ENCODE assay signal across 14 cellular contexts in genomic region chr10:25026463-25026862, GRCh38. TPM values are rescaled to one million over a fixed set of nuclear protein-coding genes. Genes with fewer than 3 reads are reported as not detected.
A peak's percentile ranks its signal among the peaks of the same experiment; 100 is the strongest.
DNase-seq lines count a peak whose midpoint lies in the region; ATAC-seq, FAIRE-seq and TF ChIP-seq lines count a peak whose summit lies in the region.
"Had no signal": no experiment of that assay in that cellular context is flagged by ENCODE, and none has a peak within 500 bp of the region (broad histone marks: within the 10 kb centered on the region; RNA-seq: fewer than 3 reads in every experiment).

No MANE protein-coding gene starts in this region.

- TF ChIP-seq CTCF in HFFc6 (IDR thresholded peaks at IDR 0.05), result 0 out of 2 replicates have a peak, but pooled peaks have one; percentile 17

- peaks cover 2% of the 10 kb centered on the region; the same call in 1 of the 2 replicates for H3K27me3 Mint-ChIP-seq in HFFc6 (ENCODE audit: insufficient read depth)
- H3K27me3 Mint-ChIP-seq: naive thymus-derived CD8-positive, alpha-beta T cell had no signal

- H3K36me3 Mint-ChIP-seq in HFFc6 (ENCODE audit: low read depth), result no peaks in the 10 kb centered on the region; the same call in 1 of the 2 replicates

- H3K9me3 Mint-ChIP-seq in HFFc6, result no peaks in the 10 kb centered on the region

- H3K4me3 Mint-ChIP-seq in HFFc6, result no peak overlapping the region
- H3K4me3 Mint-ChIP-seq: CD8-positive, alpha-beta memory T cell; naive thymus-derived CD8-positive, alpha-beta T cell had no signal

- H3K27ac Mint-ChIP-seq in HFFc6, result no peak overlapping the region
- H3K27ac Mint-ChIP-seq: CD8-positive, alpha-beta memory T cell had no signal

- no peak overlapping the region for H3K27ac ChIP-seq in substantia nigra (ENCODE audit: low read depth, low read length, poor library complexity, severe bottlenecking)
- H3K27ac ChIP-seq: ascending aorta, SJCRH30 had no signal

- peak; percentile 95 for FAIRE-seq in islet of Langerhans (lab: Jason Lieb, UNC)

- ATAC-seq in GM21576 (IDR thresholded peaks at IDR 0.05; ENCODE audit: unreplicated experiment) (no peak), GM21381 (IDR thresholded peaks at IDR 0.05; ENCODE audit: unreplicated experiment) (no peak)
- ATAC-seq: naive thymus-derived CD8-positive, alpha-beta T cell had no signal

- DNase-seq in A172 (ENCODE audit: low spot score) (peak; percentile 47), HFFc6 (peak; percentile 1), amniotic epithelial cell (ENCODE audit: low read depth) (peak; percentile 58), HK-2 (ENCODE audit: unreplicated experiment) (no peak), substantia nigra (lab: John Stamatoyannopoulos, UW) (no peak)
- DNase-seq: CD8-positive, alpha-beta memory T cell; GOT3; naive thymus-derived CD8-positive, alpha-beta T cell; NCI-H2081 treated with DMSO at 0.1 percent for 48 hours; SJCRH30 had no signal

- H3K4me1 Mint-ChIP-seq in HFFc6 (ENCODE audit: low read depth), result peaks cover 24% of the 10 kb centered on the region
- H3K4me1 Mint-ChIP-seq: CD8-positive, alpha-beta memory T cell had no signal

RNA-seq across cellular contexts. Expression of gene THNSL1, which starts 10.1 kb away (rescaled TPM):
- 5.1 and 5.5 TPM in 2 replicates for total RNA-seq in A172 (2014; rRNA removed; shearing (Covaris generic))
- total RNA-seq in HFFc6 (2021; fragmentation: NEBNext Ultra II Directional; extraction: Animal tissue kit (Norgen Biotek cat#: 25700)), result 1 to 10 TPM; 2.8 to 4.4 (median 3.6) TPM

RNA-seq across cellular contexts. Expression of gene ENKUR, which starts 10.5 kb away (rescaled TPM):
- not detected in 2 replicates for total RNA-seq in A172 (2014; rRNA removed; shearing (Covaris generic))
- total RNA-seq in HFFc6 (2021; fragmentation: NEBNext Ultra II Directional; extraction: Animal tissue kit (Norgen Biotek cat#: 25700)), result under 1 TPM in 5 of 6 experiments, not detected in 1; 0.14 to 0.33 (median 0.23) TPM
- total RNA-seq: ascending aorta; CD8-positive, alpha-beta memory T cell; naive thymus-derived CD8-positive, alpha-beta T cell; SJCRH30 had no signal

Comparison
In these comparisons a context has a peak if more than half of its experiments do, and no peak if none do; other contexts are left out.
1. DNase-seq: peak in A172 (single experiment), HFFc6 (single experiment) and amniotic epithelial cell (single experiment); none in HK-2 (single experiment) and substantia nigra (0 of 49).